Comparison of ENCODE assay signal across 1 cellular context in the genomic region with DNA sequence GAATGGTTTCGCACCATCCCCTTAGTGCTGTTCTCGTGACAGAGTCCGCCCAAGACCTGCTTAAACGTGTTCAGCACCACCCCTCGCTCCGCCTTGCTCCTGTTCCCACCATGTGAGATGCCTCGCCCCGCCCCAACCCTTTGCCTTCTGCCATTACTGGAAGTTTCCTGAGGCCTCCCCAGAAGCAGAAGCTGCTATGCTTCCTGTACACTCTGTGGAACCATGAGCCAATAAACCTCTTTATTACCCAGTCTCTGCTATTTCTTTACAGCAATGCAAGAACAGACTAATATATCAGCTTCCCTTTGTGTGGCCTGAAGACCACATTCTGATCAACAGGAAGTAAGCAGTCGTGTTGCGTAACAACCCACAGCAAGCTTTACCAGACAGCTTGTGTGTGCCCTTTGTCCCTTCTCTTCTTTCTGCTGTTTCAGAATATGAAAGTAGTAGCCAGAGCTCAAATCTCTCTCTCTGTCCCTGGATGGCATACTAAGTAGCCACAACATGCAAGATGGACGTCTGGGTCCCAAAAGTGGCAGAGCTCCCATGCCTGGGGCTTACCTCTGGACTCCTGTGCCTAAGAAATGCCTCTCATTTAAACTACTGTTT.
TF ChIP-seq lines count a peak whose summit lies in the region.

No MANE protein-coding gene starts in this region.

TF ChIP-seq in HepG2, 621 proteins besides CTCF, POLR2A, EP300 and RAD21 (continued from another document):
- TF ChIP-seq, protein P1, sequence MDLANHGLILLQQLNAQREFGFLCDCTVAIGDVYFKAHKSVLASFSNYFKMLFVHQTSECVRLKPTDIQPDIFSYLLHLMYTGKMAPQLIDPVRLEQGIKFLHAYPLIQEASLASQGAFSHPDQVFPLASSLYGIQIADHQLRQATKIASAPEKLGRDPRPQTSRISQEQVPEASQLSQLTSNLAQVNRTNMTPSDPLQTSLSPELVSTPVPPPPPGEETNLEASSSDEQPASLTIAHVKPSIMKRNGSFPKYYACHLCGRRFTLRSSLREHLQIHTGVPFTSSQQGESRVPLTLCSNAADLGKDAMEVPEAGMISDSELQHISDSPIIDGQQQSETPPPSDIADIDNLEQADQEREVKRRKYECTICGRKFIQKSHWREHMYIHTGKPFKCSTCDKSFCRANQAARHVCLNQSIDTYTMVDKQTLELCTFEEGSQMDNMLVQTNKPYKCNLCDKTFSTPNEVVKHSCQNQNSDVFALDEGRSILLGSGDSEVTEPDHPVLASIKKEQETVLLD (CRISPR knock-in tag; IDR thresholded peaks at IDR 0.05; ENCODE audit: low read depth), result no peak
- no peak for TF ChIP-seq ZZZ3 (CRISPR knock-in tag; IDR thresholded peaks at IDR 0.05; ENCODE audit: borderline replicate concordance)
- no peak for TF ChIP-seq HNRNPL (IDR thresholded peaks at IDR 0.05; ENCODE audit: low read depth, low read length)
- no peak for TF ChIP-seq ESRRA (CRISPR knock-in tag; IDR thresholded peaks at IDR 0.05; ENCODE audit: low read depth)
- no peak for TF ChIP-seq FIP1L1 (IDR thresholded peaks at IDR 0.05; ENCODE audit: borderline replicate concordance, insufficient read depth, low read depth, low read length)
- no peak for TF ChIP-seq HIC2 (CRISPR knock-in tag; IDR thresholded peaks at IDR 0.05; ENCODE audit: low read depth)
- TF ChIP-seq TFDP2 (CRISPR knock-in tag; IDR thresholded peaks at IDR 0.05), result no peak
- no peak for TF ChIP-seq ZBTB1 (CRISPR knock-in tag; IDR thresholded peaks at IDR 0.05; ENCODE audit: borderline replicate concordance)
- no peak for TF ChIP-seq ZNF17 (CRISPR knock-in tag; IDR thresholded peaks at IDR 0.05)
- TF ChIP-seq ZSCAN25 (CRISPR knock-in tag; IDR thresholded peaks at IDR 0.05), result no peak
- no peak for TF ChIP-seq HCFC1 (IDR thresholded peaks at IDR 0.05; ENCODE audit: low read depth, low read length)
- TF ChIP-seq HDAC2 (CRISPR knock-in tag; IDR thresholded peaks at IDR 0.05), result peak; percentile 79
- TF ChIP-seq, protein P2, sequence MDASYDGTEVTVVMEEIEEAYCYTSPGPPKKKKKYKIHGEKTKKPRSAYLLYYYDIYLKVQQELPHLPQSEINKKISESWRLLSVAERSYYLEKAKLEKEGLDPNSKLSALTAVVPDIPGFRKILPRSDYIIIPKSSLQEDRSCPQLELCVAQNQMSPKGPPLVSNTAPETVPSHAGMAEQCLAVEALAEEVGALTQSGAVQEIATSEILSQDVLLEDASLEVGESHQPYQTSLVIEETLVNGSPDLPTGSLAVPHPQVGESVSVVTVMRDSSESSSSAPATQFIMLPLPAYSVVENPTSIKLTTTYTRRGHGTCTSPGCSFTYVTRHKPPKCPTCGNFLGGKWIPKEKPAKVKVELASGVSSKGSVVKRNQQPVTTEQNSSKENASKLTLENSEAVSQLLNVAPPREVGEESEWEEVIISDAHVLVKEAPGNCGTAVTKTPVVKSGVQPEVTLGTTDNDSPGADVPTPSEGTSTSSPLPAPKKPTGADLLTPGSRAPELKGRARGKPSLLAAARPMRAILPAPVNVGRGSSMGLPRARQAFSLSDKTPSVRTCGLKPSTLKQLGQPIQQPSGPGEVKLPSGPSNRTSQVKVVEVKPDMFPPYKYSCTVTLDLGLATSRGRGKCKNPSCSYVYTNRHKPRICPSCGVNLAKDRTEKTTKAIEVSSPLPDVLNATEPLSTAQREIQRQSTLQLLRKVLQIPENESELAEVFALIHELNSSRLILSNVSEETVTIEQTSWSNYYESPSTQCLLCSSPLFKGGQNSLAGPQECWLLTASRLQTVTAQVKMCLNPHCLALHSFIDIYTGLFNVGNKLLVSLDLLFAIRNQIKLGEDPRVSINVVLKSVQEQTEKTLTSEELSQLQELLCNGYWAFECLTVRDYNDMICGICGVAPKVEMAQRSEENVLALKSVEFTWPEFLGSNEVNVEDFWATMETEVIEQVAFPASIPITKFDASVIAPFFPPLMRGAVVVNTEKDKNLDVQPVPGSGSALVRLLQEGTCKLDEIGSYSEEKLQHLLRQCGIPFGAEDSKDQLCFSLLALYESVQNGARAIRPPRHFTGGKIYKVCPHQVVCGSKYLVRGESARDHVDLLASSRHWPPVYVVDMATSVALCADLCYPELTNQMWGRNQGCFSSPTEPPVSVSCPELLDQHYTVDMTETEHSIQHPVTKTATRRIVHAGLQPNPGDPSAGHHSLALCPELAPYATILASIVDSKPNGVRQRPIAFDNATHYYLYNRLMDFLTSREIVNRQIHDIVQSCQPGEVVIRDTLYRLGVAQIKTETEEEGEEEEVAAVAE (CRISPR knock-in tag; IDR thresholded peaks at IDR 0.05; ENCODE audit: borderline replicate concordance), result 0 out of 2 replicates have a peak, but pooled peaks have one; percentile 30
- no peak for TF ChIP-seq ZNF275 (CRISPR knock-in tag; IDR thresholded peaks at IDR 0.05; ENCODE audit: borderline replicate concordance)
- TF ChIP-seq ZNF513 (CRISPR knock-in tag; conservative IDR thresholded peaks at IDR 0.05), result no peak
- no peak for TF ChIP-seq ZNF672 (CRISPR knock-in tag; IDR thresholded peaks at IDR 0.05)
- no peak for TF ChIP-seq ZBTB37 (CRISPR knock-in tag; IDR thresholded peaks at IDR 0.05)
- TF ChIP-seq STAG1 (CRISPR knock-in tag; IDR thresholded peaks at IDR 0.05), result no peak
- no peak for TF ChIP-seq EZH2 (conservative IDR thresholded peaks at IDR 0.05; ENCODE audit: low read depth, low read length)
- TF ChIP-seq ZNF660 (CRISPR knock-in tag; IDR thresholded peaks at IDR 0.05; ENCODE audit: borderline replicate concordance, low read depth), result no peak
- TF ChIP-seq DNMT3B (CRISPR knock-in tag; conservative IDR thresholded peaks at IDR 0.05), result no peak
- no peak for TF ChIP-seq ZNF790 (CRISPR knock-in tag; IDR thresholded peaks at IDR 0.05; ENCODE audit: borderline replicate concordance)
- TF ChIP-seq SMAD3 (CRISPR knock-in tag; IDR thresholded peaks at IDR 0.05), result peak; percentile 72; the same call in 1 of the 2 replicates
- TF ChIP-seq, protein P3, sequence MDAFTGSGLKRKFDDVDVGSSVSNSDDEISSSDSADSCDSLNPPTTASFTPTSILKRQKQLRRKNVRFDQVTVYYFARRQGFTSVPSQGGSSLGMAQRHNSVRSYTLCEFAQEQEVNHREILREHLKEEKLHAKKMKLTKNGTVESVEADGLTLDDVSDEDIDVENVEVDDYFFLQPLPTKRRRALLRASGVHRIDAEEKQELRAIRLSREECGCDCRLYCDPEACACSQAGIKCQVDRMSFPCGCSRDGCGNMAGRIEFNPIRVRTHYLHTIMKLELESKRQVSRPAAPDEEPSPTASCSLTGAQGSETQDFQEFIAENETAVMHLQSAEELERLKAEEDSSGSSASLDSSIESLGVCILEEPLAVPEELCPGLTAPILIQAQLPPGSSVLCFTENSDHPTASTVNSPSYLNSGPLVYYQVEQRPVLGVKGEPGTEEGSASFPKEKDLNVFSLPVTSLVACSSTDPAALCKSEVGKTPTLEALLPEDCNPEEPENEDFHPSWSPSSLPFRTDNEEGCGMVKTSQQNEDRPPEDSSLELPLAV (CRISPR knock-in tag; conservative IDR thresholded peaks at IDR 0.05; ENCODE audit: low read depth), result no peak
- TF ChIP-seq ZNF234 (CRISPR knock-in tag; conservative IDR thresholded peaks at IDR 0.05), result no peak
TF ChIP-seq in HepG2: peak in this region for 121.
